Comparison of ENCODE assay signal across 17 cellular contexts in genomic region chr3:146970236-146970635, GRCh38.
"Had no signal": no experiment of that assay in that cellular context is flagged by ENCODE, and none has a peak within 500 bp of the region (broad histone marks: within the 10 kb centered on the region; RNA-seq: fewer than 3 reads in every experiment).

No MANE protein-coding gene starts in this region.

- H3K27me3 ChIP-seq: brain microvascular endothelial cell, colonic mucosa, neural progenitor cell, upper lobe of right lung had no signal

- DNase-seq: activated CD4-positive, alpha-beta T cell treated with anti-CD3 and anti-CD28 coated beads, Interleukin-2, amount 50 U/mL, for 4 hours; activated gamma-delta T cell treated with Interleukin-2 at 50 U/mL for 16 hours; brain microvascular endothelial cell; colonic mucosa; left ventricle myocardium superior; naive thymus-derived CD4-positive, alpha-beta T cell; psoas muscle; right cardiac atrium; small intestine; stimulated activated CD4-positive, alpha-beta T cell treated with anti-CD3 and anti-CD28 coated beads, Interleukin-4, amount 100 ng/mL, for 24 hours; T-helper 2 cell; upper lobe of right lung had no signal

- H3K9me3 ChIP-seq: colonic mucosa, mucosa of descending colon, psoas muscle, thoracic aorta, upper lobe of right lung had no signal

- H3K27ac ChIP-seq: brain microvascular endothelial cell, colonic mucosa, neural progenitor cell, psoas muscle, thoracic aorta, upper lobe of right lung had no signal

- ATAC-seq: activated naive CD4-positive, alpha-beta T cell treated with anti-CD3 and anti-CD28 coated beads, Interleukin-2, amount 50 U/mL, for 72 hours; left ventricle myocardium superior; mucosa of descending colon; naive thymus-derived CD4-positive, alpha-beta T cell; psoas muscle; right cardiac atrium; stimulated activated effector memory CD8-positive, alpha-beta T cell treated with anti-CD3 and anti-CD28 coated beads, Interleukin-12 subunit alpha, Interleukin-12 subunit beta, amount 100 ng/mL, for 72 hours; upper lobe of right lung had no signal

- H3K36me3 ChIP-seq: brain microvascular endothelial cell, colonic mucosa, neural progenitor cell, thoracic aorta, upper lobe of right lung had no signal

- H3K4me3 ChIP-seq: colonic mucosa, mucosa of descending colon, neural progenitor cell, psoas muscle, thoracic aorta, upper lobe of right lung had no signal

- H3K4me1 ChIP-seq: colonic mucosa, psoas muscle, upper lobe of right lung had no signal
